Comparison of ENCODE assay signal across 9 cellular contexts in the genomic region with DNA sequence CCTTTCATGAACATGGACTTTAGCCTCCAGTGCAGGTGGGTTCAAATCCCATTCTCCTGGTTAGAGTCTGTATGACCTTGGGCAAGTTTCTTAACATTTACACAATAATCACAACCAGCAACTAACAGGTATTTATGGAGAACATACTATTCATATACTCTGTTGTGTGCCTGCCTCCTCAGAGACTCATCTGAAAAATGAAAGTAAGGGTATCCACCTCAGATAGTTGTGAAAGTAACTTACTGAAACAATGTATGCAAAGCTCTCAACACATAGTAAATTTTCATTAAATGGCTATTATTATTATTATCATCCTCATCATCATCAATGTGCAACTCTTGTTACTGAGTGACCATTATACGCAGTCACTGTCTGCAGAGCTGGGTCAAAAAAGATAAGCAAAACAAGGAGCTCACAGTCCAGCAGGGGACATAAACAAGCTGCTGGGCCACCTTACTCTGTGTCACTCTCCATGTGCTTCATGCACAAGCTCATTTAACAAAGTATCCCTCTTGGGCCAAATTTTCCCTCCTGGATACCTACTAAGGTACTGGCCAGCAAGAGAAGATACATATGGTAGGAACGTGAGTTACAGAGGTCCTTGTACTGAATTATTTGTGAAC.
"Had no signal": no experiment of that assay in that cellular context is flagged by ENCODE, and none has a peak within 500 bp of the region (broad histone marks: within the 10 kb centered on the region; RNA-seq: fewer than 3 reads in every experiment).

No MANE protein-coding gene starts in this region.

- H3K4me1 ChIP-seq: HAP-1 had no signal

- H3K4me3 Mint-ChIP-seq: HFFc6 had no signal

- H3K27ac ChIP-seq: GM23248 had no signal

- H3K36me3 ChIP-seq: HAP-1 had no signal

- H3K4me3 ChIP-seq: GM23248, HAP-1 had no signal

- DNase-seq: GM23248, GOT3, H7, HFFc6, IMR-90, KBM-7 had no signal

- FAIRE-seq: HTR-8/SVneo had no signal

- H3K27ac Mint-ChIP-seq: HFFc6 had no signal

- H2AFZ ChIP-seq: GM23248 had no signal

- H3K9ac ChIP-seq: GM23248 had no signal

- H3K9me3 Mint-ChIP-seq: HFFc6 had no signal

- H3K9me3 ChIP-seq: HAP-1 had no signal

- ATAC-seq: HCT116 had no signal
